In genomic region chr5:60958088-60958487, GRCh38 we compare ENCODE assay signal across 26 cellular contexts.
"Had no signal": no experiment of that assay in that cellular context is flagged by ENCODE, and none has a peak within 500 bp of the region (broad histone marks: within the 10 kb centered on the region; RNA-seq: fewer than 3 reads in every experiment).

No MANE protein-coding gene starts in this region.

- ATAC-seq: mucosa of descending colon; naive thymus-derived CD4-positive, alpha-beta T cell; natural killer cell treated with Interleukin-12 subunit alpha and Interleukin-12 subunit beta and Interleukin-15 and Interleukin-18, amount 100 ng/mL, for 72 hours; right cardiac atrium; sciatic nerve; stimulated activated naive B cell treated with anti-CD40 and anti-IgM and Interleukin-4, amounts not matched to agents 10 μg/mL and 1 μg/mL and 100 μg/mL, for 72 hours; stimulated activated naive CD8-positive, alpha-beta T cell treated with anti-CD3 and anti-CD28 coated beads, Interleukin-15, Interleukin-2, amounts not matched to agents 100 U/mL and 50 U/mL, for 24 hours; upper lobe of right lung had no signal

- H3K27me3 ChIP-seq: ovary, stomach, suprapubic skin, tibial artery, upper lobe of right lung had no signal

- FAIRE-seq: urothelium cell line had no signal

- H3K36me3 ChIP-seq: left ventricle myocardium inferior, ovary, stomach, suprapubic skin, thoracic aorta, tibial artery, upper lobe of right lung had no signal

- H3K9me3 ChIP-seq: mucosa of descending colon, ovary, suprapubic skin, upper lobe of right lung had no signal

- H3K27ac ChIP-seq: left ventricle myocardium inferior, ovary, skin epidermis, stomach, suprapubic skin, thoracic aorta, tibial artery, upper lobe of right lung had no signal

- H3K4me3 ChIP-seq: left ventricle myocardium inferior, lung, mucosa of descending colon, ovary, skin epidermis, stomach, suprapubic skin, thoracic aorta, tibial artery, upper lobe of right lung had no signal

- H3K4me1 ChIP-seq: stomach, suprapubic skin, tibial artery, upper lobe of right lung had no signal

- DNase-seq: hypothalamus; immature natural killer cell; left ventricle myocardium inferior; midbrain; mucosa of descending colon; naive thymus-derived CD4-positive, alpha-beta T cell; ovary; retina; right cardiac atrium; stimulated activated CD4-positive, alpha-beta T cell treated with anti-CD3 and anti-CD28 coated beads, Interleukin-12 subunit alpha, Interleukin-12 subunit beta, amount 100 ng/mL, for 4 hours; stimulated activated CD4-positive, alpha-beta T cell treated with anti-CD3 and anti-CD28 coated beads, Interleukin-15, amount 100 ng/mL, for 24 hours; stimulated activated CD4-positive, alpha-beta T cell treated with anti-CD3 and anti-CD28 coated beads, Interleukin-2, amount 100 ng/mL, for 24 hours; stimulated activated CD4-positive, alpha-beta T cell treated with anti-CD3 and anti-CD28 coated beads, Interleukin-4, amount 100 ng/mL, for 1 hour; stimulated activated naive B cell treated with anti-CD40 and anti-IgM and Interleukin-4, amounts not matched to agents 10 μg/mL and 1 μg/mL and 100 μg/mL, for 72 hours; stimulated activated naive CD8-positive, alpha-beta T cell treated with anti-CD3 and anti-CD28 coated beads, Interleukin-15, Interleukin-2, amounts not matched to agents 100 U/mL and 50 U/mL, for 24 hours; stomach; tibial artery; trophoblast cell; upper lobe of right lung had no signal
